Comparison of ENCODE assay signal across 8 cellular contexts in genomic region chr19:36054733-36055686, GRCh38. TPM values are rescaled to one million over a fixed set of nuclear protein-coding genes. Genes with fewer than 3 reads are reported as not detected.
DNase-seq lines count a peak whose midpoint lies in the region; ATAC-seq, FAIRE-seq and TF ChIP-seq lines count a peak whose summit lies in the region.

WDR62 (plus strand) TSS chr19:36054897; CDS start chr19:36054972, 75 bp downstream.

- peaks cover 18% of the 10 kb centered on the region for H3K4me1 Mint-ChIP-seq in activated B cell treated with CpG ODN at 0.5 μM for 24 hours

- H3K36me3 Mint-ChIP-seq in activated B cell treated with CpG ODN at 0.5 μM for 24 hours (ENCODE audit: low read depth), result peaks cover 1% of the 10 kb centered on the region

- DNase-seq in AG08396 (ENCODE audit: low spot score), result peak; percentile 97
- DNase-seq in NCI-H345 treated with DMSO at 0.1 percent for 48 hours (lab: John Stamatoyannopoulos, UW; ENCODE audit: unreplicated experiment), result peak; percentile 100
- DNase-seq in activated B cell treated with CpG ODN at 0.5 μM for 24 hours, result peak; percentile 94
- DNase-seq in cardiac fibroblast (ENCODE audit: low read depth in 2 of 2), result peak in 1 of 2 donors; percentile 93
- peak; percentile 98 for DNase-seq in kidney
- peak; percentile 89 to 94 (median 91) for DNase-seq in stimulated activated CD4-positive, alpha-beta T cell treated with anti-CD3 and anti-CD28 coated beads, Interleukin-1b, Interleukin-23, amount 100 ng/mL, for 24 hours (ENCODE audit: low read depth in 4 of 4, low spot score in 1 of 4)

- H3K4me3 Mint-ChIP-seq in activated B cell treated with CpG ODN at 0.5 μM for 24 hours, result peak within 1 kb of the TSS; percentile 93

- peak within 1 kb of the TSS; percentile 7 to 83 for H3K9ac ChIP-seq in kidney (ENCODE audit: low read length in 2 of 2)

- H3K4me3 ChIP-seq in cardiac fibroblast (replicated peaks in 1 of 2; ENCODE audit: low read depth in 2 of 2, low read length in 2 of 2) (peak within 1 kb of the TSS; percentile 64 to 81), kidney (ENCODE audit: low read length in 2 of 2) (peak within 1 kb of the TSS; percentile 77 to 80)

- CTCF ChIA-PET in activated B cell treated with CpG ODN at 0.5 μM for 24 hours (lab: Charles Lee), result interaction anchor here (1.2 kb wide), 1 partner anchor 61 kb away, joined by 3 read pairs; no protein-coding TSS in a partner anchor

- no peaks in the 10 kb centered on the region for H3K27me3 Mint-ChIP-seq in activated B cell treated with CpG ODN at 0.5 μM for 24 hours

- TF ChIP-seq CTCF in activated B cell treated with CpG ODN at 0.5 μM for 24 hours (IDR thresholded peaks at IDR 0.05) (no peak), cardiac fibroblast (IDR thresholded peaks at IDR 0.05; ENCODE audit: low read depth, low read length) (no peak), kidney (IDR thresholded peaks at IDR 0.05; ENCODE audit: borderline replicate concordance, extremely low read depth, insufficient read depth) (no peak)

- intact Hi-C loops in activated B cell treated with CpG ODN at 0.5 μM for 24 hours (cut with micrococcal nuclease) (loop anchor here (1.0 to 10.0 kb wide), 11 partner anchors 41 to 410 kb away; partner anchors contain the start of genes ALKBH6, CAPNS1, COX6B1 and ETV2), kidney (cut with DNase I) (no loop called here)

- peaks cover 0 to 7% of the 10 kb centered on the region in 2 donors for H3K4me1 ChIP-seq in kidney (ENCODE audit: control insufficient read depth in 1 of 2, insufficient read depth in 1 of 2, low read depth in 1 of 2, low read length in 2 of 2)

- ATAC-seq in GM19035 (IDR thresholded peaks at IDR 0.05; ENCODE audit: unreplicated experiment) (peak; percentile 77), HG03280 (IDR thresholded peaks at IDR 0.05; ENCODE audit: unreplicated experiment) (peak; percentile 77), activated B cell treated with CpG ODN at 0.5 μM for 24 hours (ENCODE audit: low read depth) (peak; percentile 76)

- no peaks in the 10 kb centered on the region for H3K36me3 ChIP-seq in kidney (ENCODE audit: control insufficient read depth in 1 of 2, insufficient read depth in 2 of 2, low read length in 2 of 2)

- no peak for FAIRE-seq in kidney (lab: Jason Lieb, UNC)

- peak within 1 kb of the TSS; percentile 97 to 98 for H3K27ac ChIP-seq in kidney (ENCODE audit: low read depth in 2 of 2, low read length in 2 of 2)

- no peaks in the 10 kb centered on the region for H3K9me3 Mint-ChIP-seq in activated B cell treated with CpG ODN at 0.5 μM for 24 hours

- H3K27ac Mint-ChIP-seq in activated B cell treated with CpG ODN at 0.5 μM for 24 hours, result peak within 1 kb of the TSS; percentile 93

- H3K9me3 ChIP-seq in kidney (ENCODE audit: control insufficient read depth in 1 of 2, low read length in 2 of 2), result no peaks in the 10 kb centered on the region

- POLR2A ChIA-PET in activated B cell treated with CpG ODN at 0.5 μM for 24 hours (lab: Charles Lee), result interaction anchor here (0.6 to 2.7 kb wide), 10 partner anchors 41 to 1637 kb away, joined by 3 to 31 read pairs (median 7); partner anchors contain the start of genes ALKBH6, CAPNS1, POLR2I and PSENEN

RNA-seq across cellular contexts. Expression of gene WDR62, which starts in this region (rescaled TPM):
- 2.7 and 3.3 TPM in 2 replicates for total RNA-seq in activated B cell treated with CpG ODN at 0.5 μM for 24 hours
- total RNA-seq in kidney, result 0.69 TPM
- 0.58 TPM for polyA plus RNA-seq in kidney (ENCODE audit: insufficient read depth, low read depth, low replicate concordance)

Comparison
In these comparisons a context has a peak if more than half of its experiments do, and no peak if none do; other contexts are left out.
1. Peak in DNase-seq, H3K4me3 ChIP-seq, H3K27ac ChIP-seq and H3K9ac ChIP-seq in kidney; RNA of the gene not detected or under 1 TPM.